ENCODE assay signal across 16 cellular contexts in the genomic region with DNA sequence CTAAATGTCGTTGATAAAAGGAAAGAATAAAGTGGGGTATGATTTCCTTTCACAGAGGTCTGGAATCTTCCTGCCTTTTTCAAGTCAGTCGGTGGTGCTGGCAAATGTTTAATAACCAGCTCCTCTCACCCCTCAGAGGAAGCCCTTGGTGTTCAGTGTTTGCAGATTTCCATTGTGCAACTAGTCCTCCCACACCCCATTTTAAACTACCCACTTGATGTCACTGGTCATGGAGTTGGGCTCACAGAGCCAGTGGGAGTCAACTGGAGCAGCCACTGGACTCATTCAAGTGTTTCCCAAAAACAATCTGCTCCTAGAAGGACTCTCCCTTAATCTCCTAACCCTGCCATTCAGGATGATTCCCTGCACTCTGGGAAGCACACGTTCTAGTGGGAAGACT.
"Had no signal": no experiment of that assay in that cellular context is flagged by ENCODE, and none has a peak within 500 bp of the region (broad histone marks: within the 10 kb centered on the region; RNA-seq: fewer than 3 reads in every experiment).

No MANE protein-coding gene starts in this region.

- H3K9me3 ChIP-seq: lower lobe of right lung, psoas muscle, sigmoid colon, testis had no signal

- H3K27ac ChIP-seq: brain microvascular endothelial cell, lower lobe of right lung, psoas muscle, sigmoid colon had no signal

- H3K27ac Mint-ChIP-seq: activated B cell treated with CpG ODN at 0.5 μM for 24 hours; activated CD4-positive, alpha-beta T cell treated with anti-CD3 and anti-CD28 coated beads, Interleukin-2, amount 10 ng/mL, durations not matched to agents 24 days and 14 days; activated naive CD4-positive, alpha-beta T cell treated with anti-CD3 and anti-CD28 coated beads, Interleukin-2, amount 50 U/mL, for 72 hours; mesothelial cell of epicardium; stimulated activated naive CD8-positive, alpha-beta T cell treated with anti-CD3 and anti-CD28 coated beads, Interleukin-15, Interleukin-2, amounts not matched to agents 100 ng/mL and 50 ng/mL, for 24 hours; T-helper 1 cell treated with Interleukin-12 subunit alpha and Interleukin-12 subunit beta and Interleukin-4 antibody, amounts not matched to agents 30 μg/mL and 1 μg/mL, for 36 hours had no signal

- H3K27me3 Mint-ChIP-seq: activated B cell treated with CpG ODN at 0.5 μM for 24 hours; activated CD4-positive, alpha-beta T cell treated with anti-CD3 and anti-CD28 coated beads, Interleukin-2, amount 10 ng/mL, durations not matched to agents 24 days and 14 days; naive B cell; stimulated activated naive CD8-positive, alpha-beta T cell treated with anti-CD3 and anti-CD28 coated beads, Interleukin-15, Interleukin-2, amounts not matched to agents 100 ng/mL and 50 ng/mL, for 24 hours had no signal

- H3K27me3 ChIP-seq: brain microvascular endothelial cell, sigmoid colon, testis had no signal

- H3K9me3 Mint-ChIP-seq: activated B cell treated with CpG ODN at 0.5 μM for 24 hours; activated CD4-positive, alpha-beta T cell treated with anti-CD3 and anti-CD28 coated beads, Interleukin-2, amount 10 ng/mL, durations not matched to agents 24 days and 14 days; activated naive CD4-positive, alpha-beta T cell treated with anti-CD3 and anti-CD28 coated beads, Interleukin-2, amount 50 U/mL, for 72 hours; mesothelial cell of epicardium; stimulated activated naive CD8-positive, alpha-beta T cell treated with anti-CD3 and anti-CD28 coated beads, Interleukin-15, Interleukin-2, amounts not matched to agents 100 ng/mL and 50 ng/mL, for 24 hours; T-helper 1 cell treated with Interleukin-12 subunit alpha and Interleukin-12 subunit beta and Interleukin-4 antibody, amounts not matched to agents 30 μg/mL and 1 μg/mL, for 36 hours had no signal

- DNase-seq: activated B cell treated with CpG ODN at 0.5 μM for 24 hours; activated CD4-positive, alpha-beta T cell treated with anti-CD3 and anti-CD28 coated beads, Interleukin-2, amount 10 ng/mL, durations not matched to agents 24 days and 14 days; amniotic stem cell; brain microvascular endothelial cell; cerebellar nuclear complex; lower lobe of right lung; naive B cell; occipital lobe; psoas muscle; sigmoid colon had no signal

- H3K4me3 Mint-ChIP-seq: activated B cell treated with CpG ODN at 0.5 μM for 24 hours; activated CD4-positive, alpha-beta T cell treated with anti-CD3 and anti-CD28 coated beads, Interleukin-2, amount 10 ng/mL, durations not matched to agents 24 days and 14 days; mesothelial cell of epicardium; naive B cell; stimulated activated naive CD8-positive, alpha-beta T cell treated with anti-CD3 and anti-CD28 coated beads, Interleukin-15, Interleukin-2, amounts not matched to agents 100 ng/mL and 50 ng/mL, for 24 hours; T-helper 1 cell treated with Interleukin-12 subunit alpha and Interleukin-12 subunit beta and Interleukin-4 antibody, amounts not matched to agents 30 μg/mL and 1 μg/mL, for 36 hours had no signal

- ATAC-seq: activated naive CD4-positive, alpha-beta T cell treated with anti-CD3 and anti-CD28 coated beads, Interleukin-2, amount 50 U/mL, for 72 hours; esophagus mucosa; lower lobe of right lung; psoas muscle had no signal

- H3K4me3 ChIP-seq: lower lobe of right lung, psoas muscle, sigmoid colon, testis had no signal

- H3K4me1 Mint-ChIP-seq: activated B cell treated with CpG ODN at 0.5 μM for 24 hours had no signal
